20 cellular contexts compared by ENCODE assay signal in the genomic region with DNA sequence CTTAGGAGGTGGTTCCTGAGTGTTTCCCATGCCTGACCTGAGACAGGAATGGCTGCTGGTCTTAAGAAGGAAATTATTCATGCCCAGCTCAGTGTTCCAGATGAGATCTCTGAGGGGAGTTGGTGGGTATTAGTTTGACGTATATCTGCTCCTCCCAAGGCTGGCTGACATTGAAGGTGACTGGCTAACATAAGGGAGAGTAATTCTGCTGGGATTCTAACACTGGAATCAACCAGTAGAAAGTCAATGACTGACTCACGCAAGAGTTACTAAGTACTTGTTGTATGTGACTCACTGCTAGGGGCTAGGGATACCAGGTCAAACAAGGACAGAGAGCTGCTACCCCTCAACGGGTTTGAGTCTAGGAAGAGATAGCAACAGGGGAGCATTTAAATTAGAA.
DNase-seq lines count a peak whose midpoint lies in the region; ATAC-seq, FAIRE-seq and TF ChIP-seq lines count a peak whose summit lies in the region.
"Had no signal": no experiment of that assay in that cellular context is flagged by ENCODE, and none has a peak within 500 bp of the region (broad histone marks: within the 10 kb centered on the region; RNA-seq: fewer than 3 reads in every experiment).

No MANE protein-coding gene starts in this region.

- H3K4me1 ChIP-seq in GM12878 (ENCODE audit: control insufficient read depth, insufficient read depth, low read length) = no peaks in the 10 kb centered on the region
- H3K4me1 ChIP-seq in A673 (ENCODE audit: insufficient read depth, low read length, poor library complexity, severe bottlenecking) = no peaks in the 10 kb centered on the region

- H3K4me2 ChIP-seq in GM12878 (ENCODE audit: control insufficient read depth, insufficient read depth) = no peak overlapping the region
- H3K4me2 ChIP-seq: GM23338 had no signal

- ATAC-seq in GM12878 (no peak), HG03469 (IDR thresholded peaks at IDR 0.05; ENCODE audit: unreplicated experiment) (no peak), GM18511 (IDR thresholded peaks at IDR 0.05; ENCODE audit: unreplicated experiment) (no peak), HG03139 (IDR thresholded peaks at IDR 0.05; ENCODE audit: unreplicated experiment) (no peak)
- ATAC-seq: GM23338, K562 had no signal

- H4K20me1 ChIP-seq in GM12878 (ENCODE audit: control insufficient read depth, insufficient read depth) = no peaks in the 10 kb centered on the region
- H4K20me1 ChIP-seq: BLaER1 treated with 17β-estradiol and CSF1 and Interleukin-3, amounts not matched to agents 10 nM and 100 nM had no signal

- no peaks in the 10 kb centered on the region for H3K36me3 ChIP-seq in GM12878 (ENCODE audit: control insufficient read depth in 2 of 2, insufficient read depth in 2 of 2, low read length in 1 of 2)
- no peaks in the 10 kb centered on the region for H3K36me3 ChIP-seq in A673 (ENCODE audit: insufficient read depth, low read length, poor library complexity, severe bottlenecking)
- H3K36me3 ChIP-seq: BLaER1 treated with 17β-estradiol and CSF1 and Interleukin-3, amounts not matched to agents 10 nM and 100 nM had no signal

- H3K27me3 ChIP-seq in GM12878 (replicated peaks in 1 of 2; ENCODE audit: control insufficient read depth in 2 of 2, insufficient read depth in 2 of 2, low read length in 1 of 2) (no peaks in the 10 kb centered on the region), A673 (replicated peaks; ENCODE audit: insufficient read depth, low read depth, low read length, poor library complexity) (peaks cover 20% of the 10 kb centered on the region)
- H3K27me3 ChIP-seq: BLaER1 treated with 17β-estradiol and CSF1 and Interleukin-3, amounts not matched to agents 10 nM and 100 nM had no signal

- TSS peak; percentile 3 for BruUV-seq in GM12878 (replicated peaks; lab: Mats Ljungman, UMichigan)
- no TSS peak for BruUV-seq in A673 (replicated peaks; lab: Mats Ljungman, UMichigan)

- no peak for TF ChIP-seq EP300 in GM12878 (IDR thresholded peaks at IDR 0.05; ENCODE audit: borderline replicate concordance in 1 of 2, control insufficient read depth in 1 of 2, low read depth in 2 of 2, low read length in 2 of 2)

- POLR2A ChIA-PET in GM12878 (lab: Charles Lee) = no interaction called here
- POLR2A ChIA-PET in A673 (lab: Charles Lee; ENCODE audit: low non-redundant PET) = no interaction called here

- CTCF ChIA-PET in GM12878 (lab: Yijun Ruan, JAX) = no interaction called here
- CTCF ChIA-PET in A673 (lab: Charles Lee) = no interaction called here

- no peak for TF ChIP-seq RAD21 in GM12878 (IDR thresholded peaks at IDR 0.05; ENCODE audit: insufficient read depth, low read depth, low read length)

- no peak overlapping the region for H3K4me3 ChIP-seq in GM12878
- H3K4me3 ChIP-seq in fibroblast of mammary gland (ENCODE audit: control insufficient read depth, low read depth, low read length) = no peak overlapping the region
- no peak overlapping the region for H3K4me3 ChIP-seq in A673 (ENCODE audit: low read depth, low read length, poor library complexity, severe bottlenecking)
- H3K4me3 ChIP-seq: BLaER1 treated with 17β-estradiol and CSF1 and Interleukin-3, amounts not matched to agents 10 nM and 100 nM; GM23338; K562 had no signal

- FAIRE-seq in HTR-8/SVneo (lab: Jason Lieb, UNC) (peak; percentile 26), GM12878 (lab: Jason Lieb, UNC) (no peak)
- FAIRE-seq: K562 had no signal

- intact Hi-C loops in GM12878 (cut with micrococcal nuclease; ENCODE audit: unreplicated experiment) = no loop called here
- intact Hi-C loops in A673 (cut with micrococcal nuclease; ENCODE audit: unreplicated experiment) = no loop called here

- H3K9ac ChIP-seq in GM12878 (ENCODE audit: control insufficient read depth, insufficient read depth, low read length) = no peak overlapping the region
- H3K9ac ChIP-seq: BLaER1 treated with 17β-estradiol and CSF1 and Interleukin-3, amounts not matched to agents 10 nM and 100 nM had no signal

- RAD21 ChIA-PET in GM12878 (lab: Charles Lee; ENCODE audit: unreplicated experiment) = interaction anchor here (0.6 kb wide), 1 partner anchor 163 kb away, joined by 3 read pairs; no protein-coding TSS in a partner anchor

- H2AFZ ChIP-seq in GM12878 (ENCODE audit: control insufficient read depth, low read depth, low read length) = no peak overlapping the region
- H2AFZ ChIP-seq: GM23338 had no signal

- DNase-seq in Caki2 (ENCODE audit: low read depth) = peak; percentile 27
- DNase-seq in HTR-8/SVneo (ENCODE audit: insufficient read length, low spot score) = no peak
- no peak for DNase-seq in GM12878 (ENCODE audit: low read depth, low spot score)
- DNase-seq in fibroblast of mammary gland (ENCODE audit: low read depth) = peak; percentile 36
- no peak for DNase-seq in A673 (ENCODE audit: low spot score)
- DNase-seq: 8988T; ACHN; Calu3; CD4-positive, CD25-positive, alpha-beta regulatory T cell; DMS 273 treated with DMSO at 0.1 percent for 48 hours; DMS79 treated with DMSO at 0.1 percent for 48 hours; EL; GDM1; H7 had no signal

- H3K27ac ChIP-seq in GM12878 (ENCODE audit: control insufficient read depth, insufficient read depth) (no peak overlapping the region), A673 (ENCODE audit: low read depth, low read length, poor library complexity, severe bottlenecking) (no peak overlapping the region)
- H3K27ac ChIP-seq: BLaER1 treated with 17β-estradiol and CSF1 and Interleukin-3, amounts not matched to agents 10 nM and 100 nM had no signal

- SMC1A ChIA-PET in GM12878 (lab: Charles Lee; ENCODE audit: uncharacterized antibody, unreplicated experiment) = no interaction called here

- in situ Hi-C loops in Caki2 (cut with HindIII; ENCODE audit: low pct_unique_long_range_greater_than_20kb, low sequenced_read_pairs) (no loop called here), GM12878 (cut with MboI) (no loop called here)

- no peaks in the 10 kb centered on the region; the same call in 2 of the 3 replicates for H3K9me3 ChIP-seq in GM12878 (replicated peaks; ENCODE audit: control insufficient read depth, insufficient read depth, low read length)
- no peaks in the 10 kb centered on the region for H3K9me3 ChIP-seq in A673 (ENCODE audit: low read depth, low read length, poor library complexity, severe bottlenecking)

- H3K79me2 ChIP-seq in GM12878 (ENCODE audit: control insufficient read depth, insufficient read depth, low read length) = no peaks in the 10 kb centered on the region

- TF ChIP-seq POLR2A in GM12878 (IDR thresholded peaks at IDR 0.05; ENCODE audit: low read depth, low read length) = no peak

- no peak for TF ChIP-seq CTCF in GM12878 (IDR thresholded peaks at IDR 0.05 in 2 of 3, conservative IDR thresholded peaks at IDR 0.05 in 1 of 3; ENCODE audit: control insufficient read depth in 2 of 3, extremely low read depth in 1 of 3, insufficient read depth in 1 of 3, low read depth in 3 of 3, low read length in 3 of 3)
- TF ChIP-seq CTCF in fibroblast of mammary gland (conservative IDR thresholded peaks at IDR 0.05; ENCODE audit: control insufficient read depth, insufficient read depth, low read depth, low read length) = no peak
- no peak for TF ChIP-seq CTCF in A673 (conservative IDR thresholded peaks at IDR 0.05; ENCODE audit: low read depth, low read length)

- 65% methylated on average over 3 of the region's 3 CpGs for WGBS in GM12878 (ENCODE audit: insufficient coverage, insufficient replicate concordance, low lambda C conversion rate, missing lambda C conversion rate)

TF ChIP-seq in GM12878, 131 proteins besides CTCF, POLR2A, EP300 and RAD21:
- TF ChIP-seq TARDBP (IDR thresholded peaks at IDR 0.05; ENCODE audit: borderline replicate concordance) = no peak
- TF ChIP-seq FOXM1 (IDR thresholded peaks at IDR 0.05; ENCODE audit: low read depth, low read length) = no peak
- TF ChIP-seq CBX3 (IDR thresholded peaks at IDR 0.05; ENCODE audit: borderline replicate concordance, low read depth) = no peak
- TF ChIP-seq, protein P1, sequence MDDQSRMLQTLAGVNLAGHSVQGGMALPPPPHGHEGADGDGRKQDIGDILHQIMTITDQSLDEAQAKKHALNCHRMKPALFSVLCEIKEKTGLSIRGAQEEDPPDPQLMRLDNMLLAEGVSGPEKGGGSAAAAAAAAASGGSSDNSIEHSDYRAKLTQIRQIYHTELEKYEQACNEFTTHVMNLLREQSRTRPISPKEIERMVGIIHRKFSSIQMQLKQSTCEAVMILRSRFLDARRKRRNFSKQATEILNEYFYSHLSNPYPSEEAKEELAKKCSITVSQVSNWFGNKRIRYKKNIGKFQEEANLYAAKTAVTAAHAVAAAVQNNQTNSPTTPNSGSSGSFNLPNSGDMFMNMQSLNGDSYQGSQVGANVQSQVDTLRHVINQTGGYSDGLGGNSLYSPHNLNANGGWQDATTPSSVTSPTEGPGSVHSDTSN (IDR thresholded peaks at IDR 0.05; ENCODE audit: insufficient replicate concordance, low read depth, low read length) = no peak
- no peak for TF ChIP-seq CBX5 (IDR thresholded peaks at IDR 0.05; ENCODE audit: low read depth)
- TF ChIP-seq SUZ12 (IDR thresholded peaks at IDR 0.05; ENCODE audit: unreplicated experiment) = no peak
- no peak for TF ChIP-seq YBX1 (IDR thresholded peaks at IDR 0.05)
- no peak for TF ChIP-seq ESRRA (IDR thresholded peaks at IDR 0.05; ENCODE audit: low read length)

Comparison
In these comparisons a context has a peak if more than half of its experiments do, and no peak if none do; other contexts are left out.
1. DNase-seq: peak in Caki2 (single experiment) and fibroblast of mammary gland (single experiment); none in HTR-8/SVneo (single experiment), GM12878 (single experiment) and A673 (single experiment).